In the genomic region with DNA sequence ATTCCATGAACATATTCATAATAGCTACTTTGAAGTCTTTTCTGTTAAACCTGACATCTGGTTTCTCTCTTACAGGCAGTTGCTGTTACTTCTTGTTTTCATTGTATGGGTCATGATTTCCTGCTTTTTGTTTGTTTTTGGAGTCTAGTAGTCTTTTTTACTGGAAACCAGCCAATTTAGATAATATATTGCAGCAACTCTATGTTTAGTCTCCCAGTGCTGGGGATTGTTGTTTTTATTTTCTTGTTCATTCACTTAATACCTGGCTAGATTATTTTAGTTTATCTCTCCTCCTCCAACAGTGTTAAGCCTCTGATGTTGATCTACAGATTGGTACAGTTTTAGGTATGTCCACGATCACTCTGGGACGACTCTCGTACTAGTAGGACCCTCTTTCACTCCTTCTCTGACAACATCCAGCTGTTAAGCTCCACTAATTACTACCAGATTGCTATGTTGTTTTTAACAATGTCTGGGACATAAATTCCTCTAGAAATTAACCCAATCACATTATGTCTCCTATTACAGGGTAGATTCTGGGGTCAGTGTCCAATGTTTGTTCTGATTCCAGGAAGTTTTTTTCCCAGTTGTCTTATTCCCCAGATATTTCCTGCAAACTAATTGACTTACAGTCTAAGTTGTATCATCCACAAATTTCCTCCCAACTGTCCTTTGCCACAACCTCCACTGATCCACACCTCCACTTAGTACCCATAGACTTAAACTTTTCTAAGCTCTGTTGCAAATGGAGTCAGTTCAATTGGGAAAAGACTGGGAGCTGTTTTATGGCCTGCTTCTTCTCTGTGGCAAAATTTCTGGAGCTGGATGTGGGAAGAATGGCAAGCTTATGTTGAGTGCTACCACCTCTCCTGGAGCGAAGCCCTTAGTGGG, we compare ENCODE assay signal across 12 cellular contexts.
A peak's percentile ranks its signal among the peaks of the same experiment; 100 is the strongest.
DNase-seq lines count a peak whose midpoint lies in the region; ATAC-seq and TF ChIP-seq lines count a peak whose summit lies in the region.
"Had no signal": no experiment of that assay in that cellular context is flagged by ENCODE, and none has a peak within 500 bp of the region (broad histone marks: within the 10 kb centered on the region; RNA-seq: fewer than 3 reads in every experiment).

No MANE protein-coding gene starts in this region.

- no peak for TF ChIP-seq RAD21 in liver (IDR thresholded peaks at IDR 0.05)

- H3K27ac ChIP-seq in liver (ENCODE audit: low read depth in 1 of 2, low read length in 2 of 2), result no peak overlapping the region
- no peak overlapping the region for H3K27ac ChIP-seq in CD4-positive, alpha-beta memory T cell (ENCODE audit: low read depth, low read length)
- H3K27ac ChIP-seq: suprapubic skin had no signal

- no peaks in the 10 kb centered on the region for H3K4me1 Mint-ChIP-seq in CD4-positive, alpha-beta memory T cell
- no peaks in the 10 kb centered on the region for H3K4me1 Mint-ChIP-seq in immature natural killer cell

- POLR2A ChIA-PET in CD4-positive, alpha-beta memory T cell (lab: Charles Lee; ENCODE audit: partially characterized antibody), result no interaction called here

- H3K4me1 ChIP-seq in liver (ENCODE audit: control insufficient read depth in 4 of 4, insufficient read depth in 4 of 4, low read length in 3 of 4), result no peaks in the 10 kb centered on the region
- no peaks in the 10 kb centered on the region for H3K4me1 ChIP-seq in CD4-positive, alpha-beta memory T cell (ENCODE audit: insufficient read depth, low read length)
- H3K4me1 ChIP-seq: suprapubic skin had no signal

- 68% methylated on average over 4 of the region's 4 CpGs for WGBS in liver

- TF ChIP-seq CTCF in cardiac fibroblast (IDR thresholded peaks at IDR 0.05; ENCODE audit: low read depth, low read length) (no peak), liver (IDR thresholded peaks at IDR 0.05; ENCODE audit: low read depth, low read length, missing input control) (no peak)

- H3K4me3 ChIP-seq in cardiac fibroblast (replicated peaks in 1 of 2; ENCODE audit: low read depth in 2 of 2, low read length in 2 of 2), result no peak overlapping the region
- no peak overlapping the region for H3K4me3 ChIP-seq in liver (ENCODE audit: low read depth in 1 of 3, low read length in 3 of 3)
- no peak overlapping the region for H3K4me3 ChIP-seq in CD4-positive, alpha-beta memory T cell (ENCODE audit: low read length in 2 of 2)
- H3K4me3 ChIP-seq: suprapubic skin had no signal

- ATAC-seq in HG03025 (IDR thresholded peaks at IDR 0.05; ENCODE audit: low FRiP score, unreplicated experiment), result no peak
- ATAC-seq: activated naive CD4-positive, alpha-beta T cell treated with anti-CD3 and anti-CD28 coated beads, Interleukin-2, amount 50 U/mL, for 72 hours had no signal

- H3K27me3 Mint-ChIP-seq in CD4-positive, alpha-beta memory T cell, result no peaks in the 10 kb centered on the region
- H3K27me3 Mint-ChIP-seq in immature natural killer cell (ENCODE audit: low read depth in 3 of 3), result peaks cover 0 to 7% (median 0%) of the 10 kb centered on the region in 3 donors

- H3K27ac Mint-ChIP-seq in CD4-positive, alpha-beta memory T cell, result no peak overlapping the region
- no peak overlapping the region for H3K27ac Mint-ChIP-seq in immature natural killer cell
- H3K27ac Mint-ChIP-seq: activated naive CD4-positive, alpha-beta T cell treated with anti-CD3 and anti-CD28 coated beads, Interleukin-2, amount 50 U/mL, for 72 hours had no signal

- no peak overlapping the region for H3K4me3 Mint-ChIP-seq in CD4-positive, alpha-beta memory T cell
- H3K4me3 Mint-ChIP-seq in immature natural killer cell, result no peak overlapping the region

- no peaks in the 10 kb centered on the region for H3K36me3 ChIP-seq in liver (ENCODE audit: control insufficient read depth in 4 of 4, insufficient read depth in 3 of 4, low read depth in 1 of 4, low read length in 3 of 4)
- no peaks in the 10 kb centered on the region for H3K36me3 ChIP-seq in CD4-positive, alpha-beta memory T cell (ENCODE audit: insufficient read depth, low read length)
- H3K36me3 ChIP-seq: suprapubic skin had no signal

- peaks cover 5 to 25% (median 14%) of the 10 kb centered on the region in 8 donors for H3K9me3 Mint-ChIP-seq in CD4-positive, alpha-beta memory T cell
- peaks cover 10 to 58% (median 37%) of the 10 kb centered on the region in 6 donors for H3K9me3 Mint-ChIP-seq in immature natural killer cell

- no peaks in the 10 kb centered on the region for H3K27me3 ChIP-seq in liver (ENCODE audit: control insufficient read depth in 4 of 4, insufficient read depth in 4 of 4, low read length in 3 of 4)
- H3K27me3 ChIP-seq in CD4-positive, alpha-beta memory T cell (ENCODE audit: insufficient read depth, low read length), result no peaks in the 10 kb centered on the region
- H3K27me3 ChIP-seq: suprapubic skin had no signal

- CTCF ChIA-PET in CD4-positive, alpha-beta memory T cell (lab: Charles Lee; ENCODE audit: partially characterized antibody), result no interaction called here

- intact Hi-C loops in CD4-positive, alpha-beta memory T cell (cut with micrococcal nuclease), result no loop called here

- DNase-seq in DMS53 treated with DMSO at 0.1 percent for 48 hours (lab: John Stamatoyannopoulos, UW; ENCODE audit: unreplicated experiment) (peak; percentile 87), NCI-H1694 (lab: John Stamatoyannopoulos, UW) (peak; percentile 12), cardiac fibroblast (ENCODE audit: low read depth in 2 of 2) (peak; percentile 94), hippocampal formation (lab: John Stamatoyannopoulos, UW) (no peak), immature natural killer cell (no peak)
- no peak for DNase-seq in CD4-positive, alpha-beta memory T cell
- DNase-seq: activated CD4-positive, alpha-beta T cell treated with anti-CD3 and anti-CD28 coated beads, Interleukin-2, amount 50 U/mL, for 4 hours; occipital lobe had no signal

- peaks cover 0 to 3% (median 0%) of the 10 kb centered on the region in 4 donors for H3K9me3 ChIP-seq in liver (ENCODE audit: control insufficient read depth in 4 of 4, low read length in 3 of 4)
- H3K9me3 ChIP-seq in CD4-positive, alpha-beta memory T cell (ENCODE audit: control insufficient read depth in 1 of 2, low read length in 2 of 2), result no peaks in the 10 kb centered on the region
- H3K9me3 ChIP-seq: suprapubic skin had no signal

- H3K9ac ChIP-seq in liver (ENCODE audit: low read depth in 1 of 2, low read length in 2 of 2), result no peak overlapping the region

- H3K36me3 Mint-ChIP-seq in CD4-positive, alpha-beta memory T cell, result no peaks in the 10 kb centered on the region
- peaks cover 0 to 5% (median under 1%) of the 10 kb centered on the region in 3 donors for H3K36me3 Mint-ChIP-seq in immature natural killer cell
- H3K36me3 Mint-ChIP-seq: activated naive CD4-positive, alpha-beta T cell treated with anti-CD3 and anti-CD28 coated beads, Interleukin-2, amount 50 U/mL, for 72 hours had no signal

TF ChIP-seq in liver, 16 proteins besides CTCF, POLR2A, EP300 and RAD21:
- TF ChIP-seq SP1 (IDR thresholded peaks at IDR 0.05), result peak; percentile 15
- no peak for TF ChIP-seq JUND (IDR thresholded peaks at IDR 0.05)
- TF ChIP-seq, protein P1, sequence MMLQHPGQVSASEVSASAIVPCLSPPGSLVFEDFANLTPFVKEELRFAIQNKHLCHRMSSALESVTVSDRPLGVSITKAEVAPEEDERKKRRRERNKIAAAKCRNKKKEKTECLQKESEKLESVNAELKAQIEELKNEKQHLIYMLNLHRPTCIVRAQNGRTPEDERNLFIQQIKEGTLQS (IDR thresholded peaks at IDR 0.05), result no peak
- peak; percentile 35 for TF ChIP-seq NR2F2 (IDR thresholded peaks at IDR 0.05)

Comparison
In these comparisons a context has a peak if more than half of its experiments do, and no peak if none do; other contexts are left out.
1. DNase-seq: peak in DMS53 treated with DMSO at 0.1 percent for 48 hours (single experiment), NCI-H1694 (single experiment) and cardiac fibroblast (2 of 2); none in hippocampal formation (0 of 2), CD4-positive, alpha-beta memory T cell (0 of 5) and immature natural killer cell (0 of 3).